ENCODE assay signal across 7 cellular contexts in genomic region chr14:99191663-99192621, GRCh38.
DNase-seq lines count a peak whose midpoint lies in the region; ATAC-seq and TF ChIP-seq lines count a peak whose summit lies in the region.

No MANE protein-coding gene starts in this region.

- peaks cover 59% of the 10 kb centered on the region for H3K4me1 Mint-ChIP-seq in GM23338

- no peaks in the 10 kb centered on the region for H3F3A ChIP-seq in GM23338 (replicated peaks; ENCODE audit: low read depth)

- H3K27me3 ChIP-seq in GM23338 (ENCODE audit: insufficient read depth) (no peaks in the 10 kb centered on the region), RWPE2 (ENCODE audit: insufficient read depth, poor library complexity, severe bottlenecking) (no peaks in the 10 kb centered on the region), vagina (no peaks in the 10 kb centered on the region)

- TF ChIP-seq CTCF in GM23338 (conservative IDR thresholded peaks at IDR 0.05; ENCODE audit: low read depth in 2 of 2): no peak
- TF ChIP-seq CTCF in RWPE2 (IDR thresholded peaks at IDR 0.05; ENCODE audit: poor library complexity, severe bottlenecking): no peak
- no peak for TF ChIP-seq CTCF in choroid plexus epithelial cell (conservative IDR thresholded peaks at IDR 0.05; ENCODE audit: low read depth, low read length)
- no peak for TF ChIP-seq CTCF in vagina (IDR thresholded peaks at IDR 0.05)

- no peaks in the 10 kb centered on the region for H3K9me2 ChIP-seq in GM23338 (ENCODE audit: insufficient read depth)

- H3K27ac Mint-ChIP-seq in GM23338: peak overlapping the region; percentile 59

- no peaks in the 10 kb centered on the region for H4K20me1 ChIP-seq in GM23338 (replicated peaks; ENCODE audit: insufficient read depth)

- H3K9me3 ChIP-seq in RWPE2 (ENCODE audit: severe bottlenecking) (no peaks in the 10 kb centered on the region), vagina (no peaks in the 10 kb centered on the region)

- no peak for DNase-seq in GM23338 (ENCODE audit: low spot score)
- DNase-seq in RWPE2 (ENCODE audit: low spot score): no peak
- peak; percentile 74 for DNase-seq in choroid plexus epithelial cell (ENCODE audit: low read depth)
- DNase-seq in midbrain (lab: John Stamatoyannopoulos, UW): peak; percentile 3
- DNase-seq in vagina (ENCODE audit: extremely low spot score in 2 of 2): no peak

- H3K4me3 ChIP-seq in GM23338 (no peak overlapping the region), RWPE2 (ENCODE audit: severe bottlenecking) (peak overlapping the region; percentile 29), choroid plexus epithelial cell (ENCODE audit: low read depth, low read length) (peak overlapping the region; percentile 17), vagina (peak overlapping the region; percentile 32 to 48)

- H3K4me2 ChIP-seq in GM23338: peak overlapping the region; percentile 57; the same call in 1 of the 2 replicates

- H3K27ac ChIP-seq in GM23338 (ENCODE audit: low read depth): peak overlapping the region; percentile 47; the same call in 1 of the 2 replicates
- no peak overlapping the region for H3K27ac ChIP-seq in RWPE2 (ENCODE audit: poor library complexity, severe bottlenecking)
- H3K27ac ChIP-seq in vagina: peak overlapping the region; percentile 36

- TF ChIP-seq POLR2A in vagina (IDR thresholded peaks at IDR 0.05): no peak

- H3K27me3 Mint-ChIP-seq in GM23338 (ENCODE audit: insufficient read depth, low read depth, poor library complexity): peaks cover 14% of the 10 kb centered on the region

- H3K79me2 ChIP-seq in GM23338 (replicated peaks; ENCODE audit: insufficient read depth): peaks cover 78% of the 10 kb centered on the region

- no peak overlapping the region for H2AFZ ChIP-seq in GM23338

- intact Hi-C loops in vagina (cut with DNase I): no loop called here

- H3K36me3 Mint-ChIP-seq in GM23338 (ENCODE audit: low read depth): no peaks in the 10 kb centered on the region

- no peak overlapping the region; the same call in 2 of the 3 replicates for H3K4me3 Mint-ChIP-seq in GM23338

- no peak for ATAC-seq in GM23338
- peak; percentile 86 for ATAC-seq in RWPE2 (ENCODE audit: low read depth)
- ATAC-seq in HG03432 (IDR thresholded peaks at IDR 0.05; ENCODE audit: unreplicated experiment): no peak
- no peak for ATAC-seq in HG03196 (IDR thresholded peaks at IDR 0.05; ENCODE audit: unreplicated experiment)

- H3K36me3 ChIP-seq in GM23338 (ENCODE audit: insufficient read depth) (no peaks in the 10 kb centered on the region), RWPE2 (ENCODE audit: low read depth) (no peaks in the 10 kb centered on the region), vagina (no peaks in the 10 kb centered on the region)

- H3K9me3 Mint-ChIP-seq in GM23338: no peaks in the 10 kb centered on the region; the same call in 2 of the 3 replicates

- H3K4me1 ChIP-seq in GM23338 (ENCODE audit: insufficient read depth) (peaks cover 35% of the 10 kb centered on the region), RWPE2 (ENCODE audit: insufficient read depth, poor library complexity, severe bottlenecking) (peaks cover 7% of the 10 kb centered on the region), vagina (peaks cover 20% of the 10 kb centered on the region)

TF ChIP-seq in GM23338, 12 proteins besides CTCF, POLR2A, EP300 and RAD21 (continues in another document):
- TF ChIP-seq CREB1 (CRISPR knock-in tag; IDR thresholded peaks at IDR 0.05; ENCODE audit: low read depth) (no peak), ZNF462 (CRISPR knock-in tag; IDR thresholded peaks at IDR 0.05) (no peak), STAT1 (IDR thresholded peaks at IDR 0.05; ENCODE audit: unreplicated experiment) (no peak), POLR2AphosphoS5 (IDR thresholded peaks at IDR 0.05; ENCODE audit: low read depth) (no peak), ETS1 (IDR thresholded peaks at IDR 0.05) (no peak), JUNB (IDR thresholded peaks at IDR 0.05; ENCODE audit: unreplicated experiment) (no peak)

Comparison
In these comparisons a context has a peak if more than half of its experiments do, and no peak if none do; other contexts are left out.
1. DNase-seq: peak in choroid plexus epithelial cell (single experiment) and midbrain (single experiment); none in GM23338 (single experiment), RWPE2 (single experiment) and vagina (0 of 2).